In the genomic region with DNA sequence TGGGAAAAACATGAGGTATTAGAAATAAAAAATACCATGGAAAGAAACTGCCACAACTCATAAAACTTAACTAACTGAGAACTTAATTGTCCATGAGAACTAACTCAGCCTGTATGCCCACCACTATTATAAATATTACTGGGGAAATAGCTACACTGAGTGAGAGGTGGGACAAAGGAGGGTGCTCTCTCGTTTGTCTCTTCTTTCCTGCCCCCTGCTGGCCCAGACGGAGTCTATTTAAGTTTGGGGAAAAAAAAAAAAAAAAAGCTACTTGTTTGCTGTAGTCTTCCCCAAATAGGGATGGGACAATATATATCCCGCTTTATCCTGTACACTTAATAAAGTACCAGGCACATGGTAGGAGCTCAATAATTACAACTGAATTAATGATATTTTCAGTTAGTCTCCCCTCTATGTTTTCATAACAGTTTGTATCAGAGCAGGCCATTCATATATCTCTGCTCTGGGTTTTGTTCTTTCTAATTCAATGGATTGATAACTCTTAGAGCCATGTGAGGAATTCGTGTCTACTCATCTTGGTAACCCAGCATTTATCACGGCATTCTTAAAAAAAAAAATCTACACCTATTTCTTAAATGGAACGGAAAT, we compare ENCODE assay signal across 10 cellular contexts.
DNase-seq lines count a peak whose midpoint lies in the region; ATAC-seq and TF ChIP-seq lines count a peak whose summit lies in the region.
"Had no signal": no experiment of that assay in that cellular context is flagged by ENCODE, and none has a peak within 500 bp of the region (broad histone marks: within the 10 kb centered on the region; RNA-seq: fewer than 3 reads in every experiment).

No MANE protein-coding gene starts in this region.

- H3K27ac ChIP-seq in OCI-LY3 (ENCODE audit: low read length) (no peak overlapping the region), colonic mucosa (no peak overlapping the region), upper lobe of left lung (no peak overlapping the region)
- H3K27ac ChIP-seq: dorsolateral prefrontal cortex had no signal

- intact Hi-C loops in colonic mucosa (cut with DNase I), result no loop called here

- no peak overlapping the region for H3K9ac ChIP-seq in OCI-LY3 (ENCODE audit: low read length)
- no peak overlapping the region for H3K9ac ChIP-seq in colonic mucosa (ENCODE audit: low read depth in 2 of 2, low read length in 2 of 2)

- ATAC-seq in upper lobe of left lung (ENCODE audit: low FRiP score in 2 of 2) (no peak), GM21619 (IDR thresholded peaks at IDR 0.05; ENCODE audit: unreplicated experiment) (no peak)

- H3K9me3 ChIP-seq in OCI-LY3 (ENCODE audit: insufficient read depth, low read length) (no peaks in the 10 kb centered on the region), colonic mucosa (no peaks in the 10 kb centered on the region), upper lobe of left lung (no peaks in the 10 kb centered on the region)

- no peak overlapping the region for H2AFZ ChIP-seq in OCI-LY3 (ENCODE audit: low read depth, low read length)

- TF ChIP-seq EP300 in upper lobe of left lung (IDR thresholded peaks at IDR 0.05), result no peak

- H3K4me1 ChIP-seq in OCI-LY3 (ENCODE audit: low read length) (no peaks in the 10 kb centered on the region), colonic mucosa (no peaks in the 10 kb centered on the region), upper lobe of left lung (no peaks in the 10 kb centered on the region)

- H3K79me2 ChIP-seq in OCI-LY3 (ENCODE audit: low read length), result no peaks in the 10 kb centered on the region

- H3K27me3 ChIP-seq in OCI-LY3 (ENCODE audit: low read depth, low read length) (no peaks in the 10 kb centered on the region), colonic mucosa (no peaks in the 10 kb centered on the region), upper lobe of left lung (no peaks in the 10 kb centered on the region)

- no peaks in the 10 kb centered on the region for H4K20me1 ChIP-seq in OCI-LY3 (ENCODE audit: insufficient read depth, low read length)

- H3K4me2 ChIP-seq in OCI-LY3 (ENCODE audit: low read length), result no peak overlapping the region

- 37 to 48% methylated on average over 6 of the region's 6 CpGs for WGBS in upper lobe of left lung, 2 donors

- H3K4me3 ChIP-seq in GM12875 (ENCODE audit: low read depth, low read length) (no peak overlapping the region), OCI-LY3 (ENCODE audit: low read length) (no peak overlapping the region), foreskin fibroblast (ENCODE audit: low read depth in 1 of 2, low read length in 2 of 2) (no peak overlapping the region), colonic mucosa (no peak overlapping the region), upper lobe of left lung (no peak overlapping the region)
- H3K4me3 ChIP-seq: dorsolateral prefrontal cortex had no signal

- TF ChIP-seq POLR2A in upper lobe of left lung (IDR thresholded peaks at IDR 0.05), result no peak

- no peaks in the 10 kb centered on the region for H3K36me3 ChIP-seq in OCI-LY3 (replicated peaks; ENCODE audit: low read depth, low read length)
- no peaks in the 10 kb centered on the region for H3K36me3 ChIP-seq in colonic mucosa
- no peaks in the 10 kb centered on the region for H3K36me3 ChIP-seq in upper lobe of left lung

- TF ChIP-seq CTCF in GM12875 (IDR thresholded peaks at IDR 0.05; ENCODE audit: borderline replicate concordance, insufficient read depth, low read depth, low read length) (peak; percentile 36; the same call in 1 of the 2 replicates), OCI-LY3 (IDR thresholded peaks at IDR 0.05; ENCODE audit: low read depth, low read length) (peak; percentile 57), foreskin fibroblast (IDR thresholded peaks at IDR 0.05; ENCODE audit: low read depth, low read length) (peak; percentile 17), colonic mucosa (IDR thresholded peaks at IDR 0.05) (no peak), upper lobe of left lung (IDR thresholded peaks at IDR 0.05) (no peak)

- DNase-seq in AG08396 (ENCODE audit: low spot score), result peak; percentile 4
- peak in 1 of 2 donors; percentile 28 for DNase-seq in foreskin fibroblast
- no peak for DNase-seq in DMS153 (lab: John Stamatoyannopoulos, UW)
- DNase-seq in colonic mucosa, result no peak
- no peak for DNase-seq in upper lobe of left lung
- DNase-seq: dorsolateral prefrontal cortex, NCI-H1436 had no signal

Comparison
In these comparisons a context has a peak if more than half of its experiments do, and no peak if none do; other contexts are left out.
1. CTCF ChIP-seq: peak in GM12875 (single experiment), OCI-LY3 (single experiment) and foreskin fibroblast (single experiment); none in colonic mucosa (single experiment) and upper lobe of left lung (0 of 6).